In genomic region chr2:1269812-1270211, GRCh38 we compare ENCODE assay signal across 3 cellular contexts.
"Had no signal": no experiment of that assay in that cellular context is flagged by ENCODE, and none has a peak within 500 bp of the region (broad histone marks: within the 10 kb centered on the region; RNA-seq: fewer than 3 reads in every experiment).

No MANE protein-coding gene starts in this region.

- DNase-seq: GDM1, GF-D8 had no signal

- H3K4me3 ChIP-seq: GM12878 had no signal
